ENCODE assay signal across 9 cellular contexts in the genomic region with DNA sequence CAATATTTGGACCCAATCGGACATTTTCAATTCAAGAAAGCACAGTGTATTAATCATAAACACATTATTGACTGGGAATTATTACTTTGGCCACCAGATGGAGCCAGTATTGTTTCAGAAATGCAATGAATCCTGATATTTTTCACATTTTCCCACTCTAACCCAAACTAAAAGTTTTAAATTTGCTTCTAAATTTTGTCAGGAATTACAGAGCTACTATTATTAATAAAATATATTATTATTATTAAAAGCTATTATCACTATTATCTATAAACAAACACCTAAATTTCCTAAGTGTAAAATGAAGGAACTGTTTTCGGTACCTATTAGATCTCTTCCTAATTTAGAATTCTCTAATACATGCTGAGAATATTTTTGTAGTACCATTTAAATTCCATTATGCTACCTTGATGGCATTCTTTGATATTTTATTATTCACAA.
DNase-seq lines count a peak whose midpoint lies in the region; ATAC-seq, FAIRE-seq and TF ChIP-seq lines count a peak whose summit lies in the region.
"Had no signal": no experiment of that assay in that cellular context is flagged by ENCODE, and none has a peak within 500 bp of the region (broad histone marks: within the 10 kb centered on the region; RNA-seq: fewer than 3 reads in every experiment).

No MANE protein-coding gene starts in this region.

- H3K9me3 ChIP-seq in A549 (no peaks in the 10 kb centered on the region), SU-DHL-6 (ENCODE audit: insufficient read depth, low read length) (no peaks in the 10 kb centered on the region), hepatocyte (ENCODE audit: low read depth) (no peaks in the 10 kb centered on the region)

- H3K4me2 ChIP-seq in A549 (no peak overlapping the region), SU-DHL-6 (ENCODE audit: low read depth, low read length, poor library complexity, severe bottlenecking) (no peak overlapping the region), hepatocyte (no peak overlapping the region)

- H3K4me1 ChIP-seq in A549 (no peaks in the 10 kb centered on the region), hepatocyte (ENCODE audit: insufficient read depth) (no peaks in the 10 kb centered on the region)

- H3K36me3 ChIP-seq in SU-DHL-6 (ENCODE audit: low read length) (no peaks in the 10 kb centered on the region), hepatocyte (replicated peaks; ENCODE audit: insufficient read depth, low read depth) (no peaks in the 10 kb centered on the region)

- H3K27me3 ChIP-seq in SU-DHL-6 (ENCODE audit: low read length) (no peaks in the 10 kb centered on the region), hepatocyte (no peaks in the 10 kb centered on the region)

- peak; percentile 1 to 13 for DNase-seq in A549 (ENCODE audit: low read depth in 1 of 2, low spot score in 1 of 2)
- peak; percentile 48 for DNase-seq in hepatocyte (ENCODE audit: low spot score)
- DNase-seq in epidermal melanocyte (ENCODE audit: insufficient read length, low spot score): no peak

- H3K79me2 ChIP-seq in SU-DHL-6 (ENCODE audit: insufficient read depth, low read length): no peaks in the 10 kb centered on the region
- H3K79me2 ChIP-seq in hepatocyte: no peaks in the 10 kb centered on the region

- WGBS in A549 (ENCODE audit: missing lambda C conversion rate): 47% methylated on average over 2 of the region's 2 CpGs
- 78% methylated on average over 2 of the region's 2 CpGs for WGBS in hepatocyte (ENCODE audit: low lambda C conversion rate, missing lambda C conversion rate)

- no peak for TF ChIP-seq EP300 in A549 (IDR thresholded peaks at IDR 0.05)

- H3K9ac ChIP-seq in SU-DHL-6 (ENCODE audit: low read length): no peak overlapping the region

- H4K20me1 ChIP-seq in SU-DHL-6 (ENCODE audit: low read depth, low read length): no peaks in the 10 kb centered on the region
- no peaks in the 10 kb centered on the region for H4K20me1 ChIP-seq in hepatocyte (ENCODE audit: insufficient read depth, poor library complexity, severe bottlenecking)

- H3K4me3 ChIP-seq in A549 (no peak overlapping the region), GM12875 (ENCODE audit: low read depth, low read length) (no peak overlapping the region), SU-DHL-6 (ENCODE audit: insufficient read depth, low read length, poor library complexity, severe bottlenecking) (no peak overlapping the region), hepatocyte (no peak overlapping the region)
- H3K4me3 ChIP-seq: skin epidermis had no signal

- TF ChIP-seq CTCF in A549 (IDR thresholded peaks at IDR 0.05) (peak; percentile 72), GM12875 (IDR thresholded peaks at IDR 0.05; ENCODE audit: borderline replicate concordance, insufficient read depth, low read depth, low read length) (peak; percentile 22; the same call in 1 of the 2 replicates), SU-DHL-6 (IDR thresholded peaks at IDR 0.05; ENCODE audit: insufficient read depth, low read length, poor library complexity, severe bottlenecking) (peak; percentile 53), hepatocyte (IDR thresholded peaks at IDR 0.05; ENCODE audit: poor library complexity) (peak; percentile 75)

- FAIRE-seq in A549 (lab: Jason Lieb, UNC): no peak

- ATAC-seq in A549 (no peak), HG03457 (IDR thresholded peaks at IDR 0.05; ENCODE audit: unreplicated experiment) (no peak), HG03520 (IDR thresholded peaks at IDR 0.05; ENCODE audit: unreplicated experiment) (no peak), GM19455 (IDR thresholded peaks at IDR 0.05; ENCODE audit: unreplicated experiment) (no peak)

- POLR2A ChIA-PET in A549 (lab: Yijun Ruan, JAX): no interaction called here

- H2AFZ ChIP-seq in SU-DHL-6 (ENCODE audit: low read depth, low read length, severe bottlenecking) (no peak overlapping the region), hepatocyte (no peak overlapping the region)

- H3K27ac ChIP-seq in A549 (no peak overlapping the region), SU-DHL-6 (ENCODE audit: low read depth, low read length) (no peak overlapping the region), hepatocyte (no peak overlapping the region)
- H3K27ac ChIP-seq: skin epidermis had no signal

- TF ChIP-seq RAD21 in A549 (conservative IDR thresholded peaks at IDR 0.05 in 1 of 2, IDR thresholded peaks at IDR 0.05 in 1 of 2): peak; percentile 46 to 55; a peak in 4 of 5 replicates

- no peaks in the 10 kb centered on the region for H3F3A ChIP-seq in SU-DHL-6 (ENCODE audit: insufficient read depth)

- H3K9me2 ChIP-seq in SU-DHL-6 (replicated peaks; ENCODE audit: insufficient read depth, low read length): no peaks in the 10 kb centered on the region
- no peaks in the 10 kb centered on the region for H3K9me2 ChIP-seq in hepatocyte (replicated peaks; ENCODE audit: insufficient read depth)

- TF ChIP-seq POLR2A in A549 (IDR thresholded peaks at IDR 0.05; ENCODE audit: low read length): no peak

- CTCF ChIA-PET in A549 (lab: Yijun Ruan, JAX): interaction anchor here (1.0 to 1.1 kb wide), 2 partner anchors 9 to 21 kb away, joined by 3 read pairs; no protein-coding TSS in a partner anchor

TF ChIP-seq in A549, 52 proteins besides CTCF, POLR2A, EP300 and RAD21:
- TF ChIP-seq HEYL (CRISPR knock-in tag; IDR thresholded peaks at IDR 0.05): no peak
- TF ChIP-seq SMC3 (IDR thresholded peaks at IDR 0.05): peak; percentile 63

Comparison
In these comparisons a context has a peak if more than half of its experiments do, and no peak if none do; other contexts are left out.
1. CTCF ChIP-seq: peak in every context shown above with its lines; median percentile 75 in hepatocyte; 72 in A549; 53 in SU-DHL-6; 22 in GM12875.